ENCODE assay signal across 1 cellular context in the genomic region with DNA sequence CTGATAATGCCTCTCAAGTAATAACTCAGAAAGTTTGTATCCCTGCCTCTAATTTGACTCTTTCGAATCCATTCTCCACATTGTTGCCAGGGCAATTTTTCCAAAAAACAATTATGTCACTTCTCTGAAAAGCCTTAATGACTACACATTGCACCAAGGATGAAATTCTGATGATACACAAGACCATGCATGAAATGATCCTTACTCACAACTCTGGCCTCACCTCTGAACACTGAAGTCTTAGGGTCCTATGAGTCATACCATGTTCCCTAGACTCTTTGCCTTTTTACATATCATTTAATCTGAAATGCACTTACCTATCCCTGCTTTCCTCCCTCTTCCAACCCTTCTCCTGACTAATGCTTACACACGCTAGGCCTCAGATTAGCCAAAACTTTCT.
TF ChIP-seq lines count a peak whose summit lies in the region.

No MANE protein-coding gene starts in this region.

TF ChIP-seq in IMR-90, 13 proteins besides CTCF, POLR2A, EP300 and RAD21:
- TF ChIP-seq FOS (IDR thresholded peaks at IDR 0.05; ENCODE audit: low read depth, low read length): 0 out of 2 replicates have a peak, but pooled peaks have one; percentile 5
- no peak for TF ChIP-seq BHLHE40 (IDR thresholded peaks at IDR 0.05; ENCODE audit: low read depth, low read length)
TF ChIP-seq in IMR-90: peak in this region for 1.
